ENCODE assay signal across 11 cellular contexts in genomic region chr3:122298239-122298638, GRCh38. TPM values are rescaled to one million over a fixed set of nuclear protein-coding genes. Genes with fewer than 3 reads are reported as not detected.
DNase-seq lines count a peak whose midpoint lies in the region; ATAC-seq and TF ChIP-seq lines count a peak whose summit lies in the region.
"Had no signal": no experiment of that assay in that cellular context is flagged by ENCODE, and none has a peak within 500 bp of the region (broad histone marks: within the 10 kb centered on the region; RNA-seq: fewer than 3 reads in every experiment).

No MANE protein-coding gene starts in this region.

- H3K9me3 Mint-ChIP-seq in CD8-positive, alpha-beta T cell, result no peaks in the 10 kb centered on the region

- no peaks in the 10 kb centered on the region for H3K36me3 Mint-ChIP-seq in CD8-positive, alpha-beta T cell

- H3K4me3 Mint-ChIP-seq in CD8-positive, alpha-beta T cell, result no peak overlapping the region

- ATAC-seq in GM18511 (IDR thresholded peaks at IDR 0.05; ENCODE audit: unreplicated experiment) (peak; percentile 76), GM21423 (IDR thresholded peaks at IDR 0.05; ENCODE audit: unreplicated experiment) (peak; percentile 70), HG03432 (IDR thresholded peaks at IDR 0.05; ENCODE audit: unreplicated experiment) (peak; percentile 73), GM18520 (IDR thresholded peaks at IDR 0.05; ENCODE audit: unreplicated experiment) (no peak)
- no peak for ATAC-seq in CD8-positive, alpha-beta T cell
- ATAC-seq: lower lobe of right lung had no signal

- H3K27me3 ChIP-seq in kidney epithelial cell (ENCODE audit: control insufficient read depth, insufficient read depth, low read length) (no peaks in the 10 kb centered on the region), right atrium auricular region (no peaks in the 10 kb centered on the region)
- H3K27me3 ChIP-seq in CD8-positive, alpha-beta T cell (ENCODE audit: insufficient read depth, low read length), result no peaks in the 10 kb centered on the region
- H3K27me3 ChIP-seq: cardiac muscle cell, suprapubic skin had no signal

- POLR2A ChIA-PET in CD8-positive, alpha-beta T cell (lab: Charles Lee), result no interaction called here

- no peaks in the 10 kb centered on the region for H3K9me3 ChIP-seq in CD8-positive, alpha-beta T cell (ENCODE audit: low read length)
- peaks cover 0 to 7% of the 10 kb centered on the region in 2 donors for H3K9me3 ChIP-seq in right atrium auricular region
- H3K9me3 ChIP-seq: suprapubic skin had no signal

- H3K36me3 ChIP-seq in kidney epithelial cell (ENCODE audit: control insufficient read depth, insufficient read depth, low read length) (no peaks in the 10 kb centered on the region), right atrium auricular region (no peaks in the 10 kb centered on the region)
- H3K36me3 ChIP-seq in CD8-positive, alpha-beta T cell (ENCODE audit: insufficient read depth, low read length), result no peaks in the 10 kb centered on the region
- H3K36me3 ChIP-seq: cardiac muscle cell, lower lobe of right lung, suprapubic skin had no signal

- peaks cover 9% of the 10 kb centered on the region for H3K4me1 ChIP-seq in CD8-positive, alpha-beta T cell (ENCODE audit: insufficient read depth, low read length)
- no peaks in the 10 kb centered on the region for H3K4me1 ChIP-seq in right atrium auricular region

- DNase-seq in kidney epithelial cell (ENCODE audit: low read depth) (no peak), right atrium auricular region (ENCODE audit: low spot score) (no peak)
- no peak for DNase-seq in CD8-positive, alpha-beta T cell
- DNase-seq: lower lobe of right lung, PC-9 had no signal

- no peaks in the 10 kb centered on the region for H3K27me3 Mint-ChIP-seq in CD8-positive, alpha-beta T cell (ENCODE audit: low read depth)

- intact Hi-C loops in CD8-positive, alpha-beta T cell (cut with DNase I, micrococcal nuclease), result no loop called here

- no peak overlapping the region for H3K27ac ChIP-seq in CD8-positive, alpha-beta T cell (ENCODE audit: low read depth, low read length)
- no peak overlapping the region for H3K27ac ChIP-seq in right atrium auricular region
- H3K27ac ChIP-seq: cardiac muscle cell, lower lobe of right lung, PC-9, suprapubic skin had no signal

- CTCF ChIA-PET in CD8-positive, alpha-beta T cell (lab: Charles Lee), result no interaction called here

- peaks cover 8% of the 10 kb centered on the region for H3K4me1 Mint-ChIP-seq in CD8-positive, alpha-beta T cell (ENCODE audit: low read depth)

- H3K27ac Mint-ChIP-seq in CD8-positive, alpha-beta T cell, result no peak overlapping the region

- H3K4me3 ChIP-seq in kidney epithelial cell (ENCODE audit: low read depth, low read length), result no peak overlapping the region
- H3K4me3 ChIP-seq in CD8-positive, alpha-beta T cell (ENCODE audit: low read depth, low read length), result no peak overlapping the region
- no peak overlapping the region for H3K4me3 ChIP-seq in right atrium auricular region
- H3K4me3 ChIP-seq: cardiac muscle cell, lower lobe of right lung, PC-9, suprapubic skin had no signal

- TF ChIP-seq CTCF in kidney epithelial cell (IDR thresholded peaks at IDR 0.05; ENCODE audit: insufficient read depth, low read length, poor library complexity, severe bottlenecking) (peak; percentile 5), right atrium auricular region (IDR thresholded peaks at IDR 0.05) (no peak)
- no peak for TF ChIP-seq CTCF in CD8-positive, alpha-beta T cell (IDR thresholded peaks at IDR 0.05)

RNA-seq across cellular contexts. Expression of gene CSTA, which starts 26.8 kb away (rescaled TPM):
- total RNA-seq in kidney epithelial cell (not detected in 2 replicates), right atrium auricular region (1 to 10 TPM; 1.1 to 2.6 TPM)
- total RNA-seq in CD8-positive, alpha-beta T cell, result not detected
- total RNA-seq: cardiac muscle cell had no signal

Comparison
In these comparisons a context has a peak if more than half of its experiments do, and no peak if none do; other contexts are left out.
1. ATAC-seq: peak in GM18511 (single experiment), GM21423 (single experiment) and HG03432 (single experiment); none in GM18520 (single experiment) and CD8-positive, alpha-beta T cell (single experiment).